In the genomic region with DNA sequence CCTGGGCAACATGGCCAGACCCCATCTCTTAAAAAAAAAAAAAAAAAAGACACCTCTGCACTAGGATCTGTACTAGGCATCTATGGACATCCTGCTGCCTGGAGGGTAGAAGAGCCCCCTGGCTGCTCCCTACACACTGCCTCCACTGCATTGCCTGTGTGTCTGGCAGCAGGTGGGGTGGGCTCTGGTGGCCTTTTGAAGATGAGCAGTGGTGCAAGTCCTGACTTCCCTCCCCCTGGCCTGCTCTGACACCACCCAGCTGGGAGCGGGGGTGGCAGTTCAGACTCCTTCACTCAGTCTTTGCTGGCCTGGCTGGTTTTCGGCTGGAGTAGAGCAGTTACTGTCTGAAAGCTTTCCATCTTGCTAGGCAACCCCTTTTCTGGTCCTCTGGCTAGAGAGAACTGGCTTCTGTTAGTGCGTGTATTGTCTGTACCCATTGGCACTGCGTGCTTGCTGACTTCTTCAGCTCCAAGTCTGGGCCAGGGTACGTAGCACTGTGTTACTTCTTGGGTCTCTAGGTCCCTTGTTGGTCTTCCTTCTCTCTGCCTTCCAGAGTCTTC, we compare ENCODE assay signal across 19 cellular contexts. TPM values are rescaled to one million over a fixed set of nuclear protein-coding genes. Genes with fewer than 3 reads are reported as not detected.
A peak's percentile ranks its signal among the peaks of the same experiment; 100 is the strongest.
DNase-seq lines count a peak whose midpoint lies in the region; ATAC-seq and TF ChIP-seq lines count a peak whose summit lies in the region.
"Had no signal": no experiment of that assay in that cellular context is flagged by ENCODE, and none has a peak within 500 bp of the region (broad histone marks: within the 10 kb centered on the region; RNA-seq: fewer than 3 reads in every experiment).

No MANE protein-coding gene starts in this region.

- no peaks in the 10 kb centered on the region for H3K27me3 ChIP-seq in heart left ventricle
- no peaks in the 10 kb centered on the region for H3K27me3 ChIP-seq in body of pancreas

- 90 to 94% (median 93%) methylated on average over 5 of the region's 5 CpGs for WGBS in heart left ventricle, 4 donors
- WGBS in body of pancreas, 2 donors = 91 to 92% methylated on average over 5 of the region's 5 CpGs

- TF ChIP-seq CTCF in heart left ventricle (IDR thresholded peaks at IDR 0.05) (no peak), body of pancreas (IDR thresholded peaks at IDR 0.05) (no peak)

- H3K9me3 ChIP-seq in heart left ventricle (no peaks in the 10 kb centered on the region), body of pancreas (no peaks in the 10 kb centered on the region)

- H3K4me1 ChIP-seq in heart left ventricle = peaks cover 0 to 37% (median 7%) of the 10 kb centered on the region in 12 donors
- H3K4me1 ChIP-seq in body of pancreas = no peaks in the 10 kb centered on the region

- intact Hi-C loops in heart left ventricle (cut with DNase I) = no loop called here
- intact Hi-C loops in left cardiac atrium (cut with DNase I) = no loop called here
- intact Hi-C loops in body of pancreas (cut with DNase I) = no loop called here

- H3K27ac ChIP-seq in heart left ventricle = peak overlapping the region in 7 of 12 donors; percentile 23 to 87 (median 78)
- H3K27ac ChIP-seq in body of pancreas = no peak overlapping the region
- H3K27ac ChIP-seq: HL-60 had no signal

- H3K36me3 ChIP-seq in heart left ventricle (no peaks in the 10 kb centered on the region), body of pancreas (replicated peaks in 1 of 2; ENCODE audit: insufficient read depth in 1 of 2, low read depth in 2 of 2) (no peaks in the 10 kb centered on the region)

- TF ChIP-seq POLR2A in heart left ventricle (IDR thresholded peaks at IDR 0.05) (no peak), body of pancreas (IDR thresholded peaks at IDR 0.05) (no peak)

- H3K4me3 ChIP-seq in heart left ventricle (no peak overlapping the region), body of pancreas (no peak overlapping the region)

- DNase-seq in heart left ventricle (no peak), left cardiac atrium (no peak), anterior cingulate cortex (lab: John Stamatoyannopoulos, UW) (peak in 30 of 58 donors; percentile 2 to 63 (median 21)), midbrain (lab: John Stamatoyannopoulos, UW) (peak; percentile 63), germinal center (ENCODE audit: low spot score) (no peak), mucosa of gallbladder (ENCODE audit: low spot score) (no peak), body of pancreas (no peak)
- DNase-seq: 8988T, COR-L47, DMS153, HCEC 1CT, NCI-H187, NCI-H345, NCI-H526 treated with DMSO at 0.1 percent for 48 hours, SHP77 had no signal

- ATAC-seq in heart left ventricle (no peak), left cardiac atrium (no peak), body of pancreas (no peak), GM19328 (IDR thresholded peaks at IDR 0.05; ENCODE audit: unreplicated experiment) (no peak)
- ATAC-seq: SK-N-SH treated with all-trans-retinoic acid at 6 μM for 48 hours had no signal

RNA-seq across cellular contexts. Expression of gene C10orf62, which starts 17.6 kb away (rescaled TPM):
- total RNA-seq in heart left ventricle = 1 to 10 TPM in 2 of 9 donors, under 1 TPM in 7; 0.24 to 2.1 (median 0.58) TPM
- polyA plus RNA-seq in heart left ventricle = 1 to 10 TPM; 1.3 to 1.8 TPM
- under 1 TPM in 1 of 2 donors, not detected in 1; 0.35 TPM for total RNA-seq in left cardiac atrium
- total RNA-seq in mucosa of gallbladder = 1.0 TPM
- 1 to 10 TPM in 1 of 2 donors, not detected in 1; 1.3 TPM for total RNA-seq in body of pancreas
- polyA plus RNA-seq: CD14-positive monocyte had no signal

RNA-seq across cellular contexts. Expression of gene HOGA1, which starts 23.0 kb away (rescaled TPM):
- 10 to 100 TPM in 8 of 9 donors, 1 to 10 TPM in 1; 7.5 to 82.6 (median 19.2) TPM for total RNA-seq in heart left ventricle
- polyA plus RNA-seq in heart left ventricle = 10 to 100 TPM; 35.2 to 73.4 TPM
- total RNA-seq in left cardiac atrium = 10 to 100 TPM in 1 of 2 donors, 1 to 10 TPM in 1; 7.7 to 13.2 TPM
- total RNA-seq in mucosa of gallbladder = 13.3 TPM
- total RNA-seq in body of pancreas = 10 to 100 TPM in 1 of 2 donors, 1 to 10 TPM in 1; 7.3 to 16.3 TPM
- polyA plus RNA-seq: CD14-positive monocyte had no signal

RNA-seq across cellular contexts. Expression of gene MORN4, which starts 26.1 kb away (rescaled TPM):
- total RNA-seq in heart left ventricle = 10 to 100 TPM in 6 of 9 donors, 1 to 10 TPM in 3; 7.2 to 21.0 (median 10.8) TPM
- polyA plus RNA-seq in heart left ventricle = 10 to 100 TPM; 16.1 to 31.7 TPM
- 1 to 10 TPM; 7.0 to 8.3 TPM for total RNA-seq in left cardiac atrium
- total RNA-seq in mucosa of gallbladder = 6.9 TPM
- 1 to 10 TPM; 4.9 to 8.3 TPM for total RNA-seq in body of pancreas
- polyA plus RNA-seq: CD14-positive monocyte had no signal

RNA-seq across cellular contexts. Expression of gene PI4K2A, which starts 33.3 kb away (rescaled TPM):
- total RNA-seq in heart left ventricle = 10 to 100 TPM; 10.4 to 24.2 (median 17.3) TPM
- polyA plus RNA-seq in heart left ventricle = 10 to 100 TPM in 1 of 2 donors, 1 to 10 TPM in 1; 5.6 to 36.8 TPM
- total RNA-seq in left cardiac atrium = 10 to 100 TPM; 11.2 to 12.1 TPM
- total RNA-seq in mucosa of gallbladder = 22.3 TPM
- total RNA-seq in body of pancreas = 1 to 10 TPM; 3.6 to 5.7 TPM

RNA-seq across cellular contexts. Expression of gene ANKRD2, which starts 34.6 kb away (rescaled TPM):
- 1,000 to 10,000 TPM in 1 of 9 donors, 100 to 1,000 TPM in 6, 10 to 100 TPM in 2; 56.7 to 2,367 (median 517) TPM for total RNA-seq in heart left ventricle
- 100 to 1,000 TPM; 450 to 857 TPM for polyA plus RNA-seq in heart left ventricle
- total RNA-seq in left cardiac atrium = 10 to 100 TPM; 11.8 to 54.6 TPM
- total RNA-seq in mucosa of gallbladder = 2.3 TPM
- not detected for total RNA-seq in body of pancreas
- polyA plus RNA-seq: CD14-positive monocyte had no signal

Comparison
In these comparisons a context has a peak if more than half of its experiments do, and no peak if none do; other contexts are left out.
1. DNase-seq: peak in anterior cingulate cortex (30 of 58) and midbrain (single experiment); none in heart left ventricle (0 of 5), left cardiac atrium (single experiment), germinal center (single experiment), mucosa of gallbladder (single experiment) and body of pancreas (0 of 4).
2. H3K27ac ChIP-seq: peak in heart left ventricle (7 of 12); none in body of pancreas (0 of 4).